In genomic region chr19:44663996-44664395, GRCh38 we compare ENCODE assay signal across 37 cellular contexts. TPM values are rescaled to one million over a fixed set of nuclear protein-coding genes. Genes with fewer than 3 reads are reported as not detected.
"Had no signal": no experiment of that assay in that cellular context is flagged by ENCODE, and none has a peak within 500 bp of the region (broad histone marks: within the 10 kb centered on the region; RNA-seq: fewer than 3 reads in every experiment).

No MANE protein-coding gene starts in this region.

- H3K4me3 ChIP-seq: adrenal gland, body of pancreas, breast epithelium had no signal

- DNase-seq: activated B cell treated with CpG ODN at 0.5 μM for 24 hours; activated CD4-positive, alpha-beta memory T cell treated with anti-CD3 and anti-CD28 coated beads, Interleukin-2, amount 10 ng/mL, durations not matched to agents 7 days and 5 days; activated CD4-positive, alpha-beta T cell treated with anti-CD3 and anti-CD28 coated beads for 48 hours; activated CD4-positive, alpha-beta T cell treated with anti-CD3 and anti-CD28 coated beads, Interleukin-2, amount 10 ng/mL, durations not matched to agents 7 days and 5 days; activated CD4-positive, alpha-beta T cell treated with anti-CD3 and anti-CD28 coated beads, Interleukin-2, amount 50 U/mL, for 48 hours; activated CD4-positive, CD25-positive, alpha-beta regulatory T cell treated with anti-CD3 and anti-CD28 coated beads, Interleukin-2, amount 50 U/mL, for 72 hours; activated CD8-positive, alpha-beta memory T cell treated with anti-CD3 and anti-CD28 coated beads for 24 hours; activated CD8-positive, alpha-beta memory T cell treated with anti-CD3 and anti-CD28 coated beads, Interleukin-2, amount 50 U/mL, for 4 hours; activated CD8-positive, alpha-beta T cell treated with anti-CD3 and anti-CD28 coated beads, Interleukin-2, amount 10 ng/mL, durations not matched to agents 7 days and 5 days; activated effector memory CD4-positive, alpha-beta T cell treated with anti-CD3 and anti-CD28 coated beads, Interleukin-2, amount 50 U/mL, for 16 hours; activated gamma-delta T cell treated with Interleukin-2 at 50 U/mL for 16 hours; activated naive CD4-positive, alpha-beta T cell; activated naive CD4-positive, alpha-beta T cell treated with anti-CD3 and anti-CD28 coated beads for 36 hours; activated naive CD4-positive, alpha-beta T cell treated with anti-CD3 and anti-CD28 coated beads, Interleukin-2, amount 50 U/mL, for 16 hours; activated naive CD8-positive, alpha-beta T cell treated with anti-CD3 and anti-CD28 coated beads for 36 hours; activated T-cell treated with anti-CD3 and anti-CD28 coated beads for 4 hours; activated T-cell treated with anti-CD3 and anti-CD28 coated beads, Interleukin-2, amount 50 U/mL, for 1 hour; activated T-cell treated with anti-CD3 and anti-CD28 coated beads, Interleukin-2, amount 50 U/mL, for 4 hours; activated T-cell treated with anti-CD3 and anti-CD28 coated beads, Interleukin-2, amount 50 U/mL, for 72 hours; adrenal gland; amniotic stem cell; aorta; body of pancreas; brain microvascular endothelial cell; central memory CD4-positive, alpha-beta T cell; T-helper 2 cell; T-helper 9 cell had no signal

- H3K9me3 Mint-ChIP-seq: activated B cell treated with CpG ODN at 0.5 μM for 24 hours; activated CD4-positive, alpha-beta memory T cell treated with anti-CD3 and anti-CD28 coated beads, Interleukin-2, amount 10 ng/mL, durations not matched to agents 7 days and 5 days; activated CD4-positive, alpha-beta T cell treated with anti-CD3 and anti-CD28 coated beads, Interleukin-2, amount 10 ng/mL, durations not matched to agents 7 days and 5 days; activated naive CD4-positive, alpha-beta T cell treated with anti-CD3 and anti-CD28 coated beads for 36 hours; activated naive CD4-positive, alpha-beta T cell treated with anti-CD3 and anti-CD28 coated beads, Interleukin-2, amount 50 U/mL, for 72 hours; activated naive CD8-positive, alpha-beta T cell treated with anti-CD3 and anti-CD28 coated beads for 36 hours; activated T-cell treated with anti-CD3 and anti-CD28 coated beads, Interleukin-2, amount 50 U/mL, for 4 hours; activated T-cell treated with anti-CD3 and anti-CD28 coated beads, Interleukin-2, amount 50 U/mL, for 72 hours; activated T-helper 1 cell treated with anti-CD3 and anti-CD28 coated beads, Interleukin-12 subunit alpha, Interleukin-12 subunit beta, Interleukin-2, Interleukin-4 antibody, amounts not matched to agents 30 ng/mL and 10 ng/mL and 1 ng/mL, durations not matched to agents 14 hours and 24 hours and 36 hours; activated T-helper 17 cell treated with anti-CD3 and anti-CD28 coated beads, Interleukin-2, amount 50 U/mL, for 72 hours; T-helper 1 cell treated with Interleukin-12 subunit alpha and Interleukin-12 subunit beta and Interleukin-4 antibody, amounts not matched to agents 30 μg/mL and 1 μg/mL, for 36 hours; T-helper 2 cell treated with Interferon-gamma antibody and Interleukin-4, amounts not matched to agents 5 μg/mL and 100 μg/mL, for 36 hours had no signal

- H3K27me3 Mint-ChIP-seq: activated CD4-positive, alpha-beta memory T cell treated with anti-CD3 and anti-CD28 coated beads, Interleukin-2, amount 10 ng/mL, durations not matched to agents 7 days and 5 days; activated CD4-positive, alpha-beta T cell treated with anti-CD3 and anti-CD28 coated beads, Interleukin-2, amount 10 ng/mL, durations not matched to agents 7 days and 5 days; activated naive CD8-positive, alpha-beta T cell treated with anti-CD3 and anti-CD28 coated beads for 36 hours; activated T-helper 17 cell treated with anti-CD3 and anti-CD28 coated beads, Interleukin-2, amount 50 U/mL, for 72 hours had no signal

- H3K36me3 Mint-ChIP-seq: activated naive CD4-positive, alpha-beta T cell treated with anti-CD3 and anti-CD28 coated beads, Interleukin-2, amount 50 U/mL, for 72 hours; activated naive CD8-positive, alpha-beta T cell treated with anti-CD3 and anti-CD28 coated beads for 36 hours had no signal

- H3K27me3 ChIP-seq: adrenal gland, body of pancreas, brain microvascular endothelial cell, breast epithelium had no signal

- H3K4me1 Mint-ChIP-seq: activated B cell treated with CpG ODN at 0.5 μM for 24 hours; activated CD4-positive, alpha-beta memory T cell treated with anti-CD3 and anti-CD28 coated beads, Interleukin-2, amount 10 ng/mL, durations not matched to agents 7 days and 5 days; activated CD4-positive, alpha-beta T cell treated with anti-CD3 and anti-CD28 coated beads, Interleukin-2, amount 10 ng/mL, durations not matched to agents 7 days and 5 days; activated naive CD8-positive, alpha-beta T cell treated with anti-CD3 and anti-CD28 coated beads for 36 hours; activated T-helper 17 cell treated with anti-CD3 and anti-CD28 coated beads, Interleukin-2, amount 50 U/mL, for 72 hours had no signal

- H3K4me3 Mint-ChIP-seq: activated B cell treated with CpG ODN at 0.5 μM for 24 hours; activated CD4-positive, alpha-beta memory T cell treated with anti-CD3 and anti-CD28 coated beads, Interleukin-2, amount 10 ng/mL, durations not matched to agents 7 days and 5 days; activated CD4-positive, alpha-beta T cell treated with anti-CD3 and anti-CD28 coated beads, Interleukin-2, amount 10 ng/mL, durations not matched to agents 7 days and 5 days; activated CD8-positive, alpha-beta T cell treated with anti-CD3 and anti-CD28 coated beads, Interleukin-2, amount 10 ng/mL, durations not matched to agents 7 days and 5 days; activated naive CD4-positive, alpha-beta T cell treated with anti-CD3 and anti-CD28 coated beads for 36 hours; activated naive CD8-positive, alpha-beta T cell treated with anti-CD3 and anti-CD28 coated beads for 36 hours; activated T-cell treated with anti-CD3 and anti-CD28 coated beads, Interleukin-2, amount 50 U/mL, for 4 hours; activated T-cell treated with anti-CD3 and anti-CD28 coated beads, Interleukin-2, amount 50 U/mL, for 72 hours; activated T-helper 1 cell treated with anti-CD3 and anti-CD28 coated beads, Interleukin-12 subunit alpha, Interleukin-12 subunit beta, Interleukin-2, Interleukin-4 antibody, amounts not matched to agents 30 ng/mL and 10 ng/mL and 1 ng/mL, durations not matched to agents 14 hours and 24 hours and 36 hours; activated T-helper 17 cell treated with anti-CD3 and anti-CD28 coated beads, Interleukin-2, amount 50 U/mL, for 72 hours; T-helper 1 cell treated with Interleukin-12 subunit alpha and Interleukin-12 subunit beta and Interleukin-4 antibody, amounts not matched to agents 30 μg/mL and 1 μg/mL, for 36 hours; T-helper 2 cell treated with Interferon-gamma antibody and Interleukin-4, amounts not matched to agents 5 μg/mL and 100 μg/mL, for 36 hours had no signal

- H3K4me1 ChIP-seq: body of pancreas, breast epithelium had no signal

- ATAC-seq: activated CD8-positive, alpha-beta T cell treated with anti-CD3 and anti-CD28 coated beads, Interleukin-2, amount 10 ng/mL, durations not matched to agents 7 days and 5 days; activated naive CD4-positive, alpha-beta T cell treated with anti-CD3 and anti-CD28 coated beads, Interleukin-2, amount 50 U/mL, for 72 hours; activated T-cell treated with anti-CD3 and anti-CD28 coated beads, Interleukin-2, amount 50 U/mL, for 4 hours; activated T-cell treated with anti-CD3 and anti-CD28 coated beads, Interleukin-2, amount 50 U/mL, for 72 hours; activated T-helper 17 cell treated with anti-CD3 and anti-CD28 coated beads, Interleukin-2, amount 50 U/mL, for 72 hours; body of pancreas had no signal

- H3K27ac Mint-ChIP-seq: activated B cell treated with CpG ODN at 0.5 μM for 24 hours; activated CD4-positive, alpha-beta memory T cell treated with anti-CD3 and anti-CD28 coated beads, Interleukin-2, amount 10 ng/mL, durations not matched to agents 7 days and 5 days; activated CD4-positive, alpha-beta T cell treated with anti-CD3 and anti-CD28 coated beads, Interleukin-2, amount 10 ng/mL, durations not matched to agents 7 days and 5 days; activated CD8-positive, alpha-beta T cell treated with anti-CD3 and anti-CD28 coated beads, Interleukin-2, amount 10 ng/mL, durations not matched to agents 7 days and 5 days; activated naive CD4-positive, alpha-beta T cell treated with anti-CD3 and anti-CD28 coated beads for 36 hours; activated naive CD4-positive, alpha-beta T cell treated with anti-CD3 and anti-CD28 coated beads, Interleukin-2, amount 50 U/mL, for 72 hours; activated naive CD8-positive, alpha-beta T cell treated with anti-CD3 and anti-CD28 coated beads for 36 hours; activated T-cell treated with anti-CD3 and anti-CD28 coated beads, Interleukin-2, amount 50 U/mL, for 72 hours; activated T-helper 1 cell treated with anti-CD3 and anti-CD28 coated beads, Interleukin-12 subunit alpha, Interleukin-12 subunit beta, Interleukin-2, Interleukin-4 antibody, amounts not matched to agents 30 ng/mL and 10 ng/mL and 1 ng/mL, durations not matched to agents 14 hours and 24 hours and 36 hours; activated T-helper 17 cell treated with anti-CD3 and anti-CD28 coated beads, Interleukin-2, amount 50 U/mL, for 72 hours; T-helper 1 cell treated with Interleukin-12 subunit alpha and Interleukin-12 subunit beta and Interleukin-4 antibody, amounts not matched to agents 30 μg/mL and 1 μg/mL, for 36 hours; T-helper 2 cell treated with Interferon-gamma antibody and Interleukin-4, amounts not matched to agents 5 μg/mL and 100 μg/mL, for 36 hours had no signal

- H3K27ac ChIP-seq: body of pancreas, brain microvascular endothelial cell, breast epithelium, VCaP had no signal

- H3K9me3 ChIP-seq: adrenal gland, body of pancreas, breast epithelium had no signal

- H3K36me3 ChIP-seq: breast epithelium had no signal

RNA-seq across cellular contexts. Expression of gene CEACAM19, which starts 7.3 kb away (rescaled TPM):
- total RNA-seq: activated B cell treated with CpG ODN at 0.5 μM for 24 hours had no signal

RNA-seq across cellular contexts. Expression of gene PVR, which starts 20.3 kb away (rescaled TPM):
- total RNA-seq: activated B cell treated with CpG ODN at 0.5 μM for 24 hours had no signal

RNA-seq across cellular contexts. Expression of gene CEACAM16, which starts 35.0 kb away (rescaled TPM):
- total RNA-seq: activated B cell treated with CpG ODN at 0.5 μM for 24 hours; activated CD4-positive, alpha-beta memory T cell treated with anti-CD3 and anti-CD28 coated beads, Interleukin-2, amount 10 ng/mL, durations not matched to agents 7 days and 5 days; activated CD4-positive, alpha-beta T cell treated with anti-CD3 and anti-CD28 coated beads, Interleukin-2, amount 10 ng/mL, durations not matched to agents 7 days and 5 days; activated CD8-positive, alpha-beta T cell treated with anti-CD3 and anti-CD28 coated beads, Interleukin-2, amount 10 ng/mL, durations not matched to agents 7 days and 5 days; activated naive CD4-positive, alpha-beta T cell treated with anti-CD3 and anti-CD28 coated beads for 36 hours; activated naive CD4-positive, alpha-beta T cell treated with anti-CD3 and anti-CD28 coated beads, Interleukin-2, amount 50 U/mL, for 72 hours; activated naive CD8-positive, alpha-beta T cell treated with anti-CD3 and anti-CD28 coated beads for 36 hours; activated T-cell treated with anti-CD3 and anti-CD28 coated beads, Interleukin-2, amount 50 U/mL, for 4 hours; activated T-cell treated with anti-CD3 and anti-CD28 coated beads, Interleukin-2, amount 50 U/mL, for 72 hours; activated T-helper 1 cell treated with anti-CD3 and anti-CD28 coated beads, Interleukin-12 subunit alpha, Interleukin-12 subunit beta, Interleukin-2, Interleukin-4 antibody, amounts not matched to agents 30 ng/mL and 10 ng/mL and 1 ng/mL, durations not matched to agents 14 hours and 24 hours and 36 hours; activated T-helper 17 cell treated with anti-CD3 and anti-CD28 coated beads, Interleukin-2, amount 50 U/mL, for 72 hours; breast epithelium; cardiac septum; cerebellum had no signal

RNA-seq across cellular contexts. Expression of gene IGSF23, which starts 50.6 kb away (rescaled TPM):
- total RNA-seq: activated B cell treated with CpG ODN at 0.5 μM for 24 hours; activated CD4-positive, alpha-beta memory T cell treated with anti-CD3 and anti-CD28 coated beads, Interleukin-2, amount 10 ng/mL, durations not matched to agents 7 days and 5 days; activated CD4-positive, alpha-beta T cell treated with anti-CD3 and anti-CD28 coated beads, Interleukin-2, amount 10 ng/mL, durations not matched to agents 7 days and 5 days; activated CD8-positive, alpha-beta T cell treated with anti-CD3 and anti-CD28 coated beads, Interleukin-2, amount 10 ng/mL, durations not matched to agents 7 days and 5 days; activated naive CD4-positive, alpha-beta T cell treated with anti-CD3 and anti-CD28 coated beads for 36 hours; activated naive CD4-positive, alpha-beta T cell treated with anti-CD3 and anti-CD28 coated beads, Interleukin-2, amount 50 U/mL, for 72 hours; activated naive CD8-positive, alpha-beta T cell treated with anti-CD3 and anti-CD28 coated beads for 36 hours; activated T-cell treated with anti-CD3 and anti-CD28 coated beads, Interleukin-2, amount 50 U/mL, for 4 hours; activated T-cell treated with anti-CD3 and anti-CD28 coated beads, Interleukin-2, amount 50 U/mL, for 72 hours; activated T-helper 1 cell treated with anti-CD3 and anti-CD28 coated beads, Interleukin-12 subunit alpha, Interleukin-12 subunit beta, Interleukin-2, Interleukin-4 antibody, amounts not matched to agents 30 ng/mL and 10 ng/mL and 1 ng/mL, durations not matched to agents 14 hours and 24 hours and 36 hours; activated T-helper 17 cell treated with anti-CD3 and anti-CD28 coated beads, Interleukin-2, amount 50 U/mL, for 72 hours; adrenal gland; aorta; astrocyte; breast epithelium; cardiac septum; cerebellum had no signal
